ENCODE assay signal across 10 cellular contexts in the genomic region with DNA sequence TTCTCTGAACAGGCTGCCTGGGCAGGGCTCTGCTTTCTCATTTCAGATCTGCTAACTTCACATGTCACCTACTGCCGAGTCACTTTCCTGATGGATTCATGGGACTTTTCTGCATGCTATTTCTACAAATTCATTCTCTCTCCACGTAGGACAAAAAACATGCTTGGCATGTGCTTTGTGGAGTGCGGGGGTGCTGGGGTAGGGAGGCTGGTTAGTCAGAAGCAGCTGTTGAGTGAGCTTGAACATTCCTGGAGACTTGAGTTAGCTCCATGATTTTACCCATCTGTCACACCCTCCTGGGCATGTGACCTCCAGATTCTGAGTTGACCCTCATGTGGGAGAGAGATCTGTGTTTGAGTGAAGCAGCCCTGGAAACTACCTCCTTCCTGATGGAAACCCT.
DNase-seq lines count a peak whose midpoint lies in the region; TF ChIP-seq lines count a peak whose summit lies in the region.
"Had no signal": no experiment of that assay in that cellular context is flagged by ENCODE, and none has a peak within 500 bp of the region (broad histone marks: within the 10 kb centered on the region; RNA-seq: fewer than 3 reads in every experiment).

No MANE protein-coding gene starts in this region.

- H3K36me3 Mint-ChIP-seq in immature natural killer cell: peaks cover 17 to 23% (median 18%) of the 10 kb centered on the region in 3 donors

- no peak overlapping the region for H3K4me3 Mint-ChIP-seq in immature natural killer cell

- TF ChIP-seq CTCF in left ventricle myocardium inferior (IDR thresholded peaks at IDR 0.05; ENCODE audit: borderline replicate concordance) (no peak), stomach (IDR thresholded peaks at IDR 0.05) (no peak), GM10266 (IDR thresholded peaks at IDR 0.05; ENCODE audit: control insufficient read depth, insufficient read depth, low read depth, missing control alignments) (no peak), GM20000 (IDR thresholded peaks at IDR 0.05; ENCODE audit: extremely low read depth, missing control alignments) (no peak)

- intact Hi-C loops in left ventricle myocardium inferior (cut with micrococcal nuclease): no loop called here
- intact Hi-C loops in stomach (cut with DNase I; ENCODE audit: low total_unique reads): no loop called here

- H3K27ac ChIP-seq in left ventricle myocardium inferior (replicated peaks) (peak overlapping the region; percentile 55), stomach (peak overlapping the region; percentile 49 to 69 (median 66))

- peaks cover 15 to 16% of the 10 kb centered on the region in 2 donors for H3K4me1 Mint-ChIP-seq in immature natural killer cell

- peak overlapping the region in 2 of 6 donors; percentile 21 to 52 for H3K27ac Mint-ChIP-seq in immature natural killer cell

- WGBS in stomach, 5 donors: 28 to 47% (median 39%) methylated on average over 3 of the region's 3 CpGs

- no peak for TF ChIP-seq POLR2A in stomach (IDR thresholded peaks at IDR 0.05)

- no peaks in the 10 kb centered on the region for H3K9me3 Mint-ChIP-seq in immature natural killer cell

- H3K4me3 ChIP-seq in left ventricle myocardium inferior: no peak overlapping the region
- H3K4me3 ChIP-seq in stomach: no peak overlapping the region

- TF ChIP-seq EP300 in stomach (IDR thresholded peaks at IDR 0.05): no peak

- H3K36me3 ChIP-seq in left ventricle myocardium inferior (no peaks in the 10 kb centered on the region), stomach (peaks cover 0 to 38% (median 35%) of the 10 kb centered on the region in 4 donors)

- peak; percentile 72 for DNase-seq in H4 (ENCODE audit: low spot score)
- DNase-seq in astrocyte of the hippocampus (ENCODE audit: low read depth, low spot score): peak; percentile 96
- DNase-seq in left ventricle myocardium inferior: no peak
- no peak for DNase-seq in stomach
- DNase-seq in Kasumi-1 (lab: John Stamatoyannopoulos, UW): no peak
- no peak for DNase-seq in GM10266 (ENCODE audit: extremely low spot score)
- DNase-seq in immature natural killer cell: no peak
- no peak for DNase-seq in GM20000 (ENCODE audit: low spot score)
- DNase-seq: activated T-cell treated with anti-CD3 and anti-CD28 coated beads for 4 hours, SIG-M5 had no signal

- H3K4me1 ChIP-seq in left ventricle myocardium inferior (peaks cover 74% of the 10 kb centered on the region), stomach (peaks cover 16 to 85% (median 43%) of the 10 kb centered on the region in 4 donors)

- H3K27me3 ChIP-seq in left ventricle myocardium inferior (ENCODE audit: low read depth) (no peaks in the 10 kb centered on the region), stomach (no peaks in the 10 kb centered on the region)

- H3K9me3 ChIP-seq in left ventricle myocardium inferior (replicated peaks): no peaks in the 10 kb centered on the region
- H3K9me3 ChIP-seq in stomach: no peaks in the 10 kb centered on the region

- H3K27me3 Mint-ChIP-seq in immature natural killer cell (ENCODE audit: low read depth in 3 of 3): peaks cover 0 to 4% (median 0%) of the 10 kb centered on the region in 3 donors

Comparison
In these comparisons a context has a peak if more than half of its experiments do, and no peak if none do; other contexts are left out.
1. DNase-seq: peak in H4 (single experiment) and astrocyte of the hippocampus (single experiment); none in left ventricle myocardium inferior (single experiment), stomach (single experiment), Kasumi-1 (0 of 2), GM10266 (single experiment), immature natural killer cell (0 of 3) and GM20000 (single experiment).